8 cellular contexts compared by ENCODE assay signal in genomic region chr21:45074818-45075605, GRCh38. TPM values are rescaled to one million over a fixed set of nuclear protein-coding genes. Genes with fewer than 3 reads are reported as not detected.
DNase-seq lines count a peak whose midpoint lies in the region; ATAC-seq, FAIRE-seq and TF ChIP-seq lines count a peak whose summit lies in the region.

No MANE protein-coding gene starts in this region.

- H3K27me3 ChIP-seq in HepG2 (ENCODE audit: control insufficient read depth in 1 of 2, insufficient read depth in 2 of 2, low read length in 2 of 2) = peaks cover 0 to 1% of the 10 kb centered on the region in 2 experiments; a peak in 1 of 5 replicates

- H3K4me3 ChIP-seq in HepG2 (replicated peaks in 1 of 3; ENCODE audit: insufficient read depth in 1 of 3, low read depth in 2 of 3, low read length in 3 of 3) = peak overlapping the region; percentile 76 to 95 (median 94)

- ATAC-seq in HG02852 (IDR thresholded peaks at IDR 0.05; ENCODE audit: unreplicated experiment) (peak; percentile 32), HepG2 (peak; percentile 50), GM21576 (IDR thresholded peaks at IDR 0.05; ENCODE audit: unreplicated experiment) (no peak)
- peak; percentile 46 to 48 for ATAC-seq in stimulated activated naive B cell treated with anti-CD40 and anti-IgM and Interleukin-4, amounts not matched to agents 10 μg/mL and 1 μg/mL and 100 μg/mL, for 72 hours (replicated peaks)

- peaks cover 4% of the 10 kb centered on the region for H3K36me3 Mint-ChIP-seq in chondrocyte (ENCODE audit: low read depth)
- H3K36me3 Mint-ChIP-seq in stimulated activated naive B cell treated with anti-CD40 and anti-IgM and Interleukin-4, amounts not matched to agents 10 μg/mL and 1 μg/mL and 100 μg/mL, for 72 hours = peaks cover 2 to 23% of the 10 kb centered on the region in 2 donors

- peaks cover 40% of the 10 kb centered on the region for H3K4me1 Mint-ChIP-seq in chondrocyte (ENCODE audit: low read depth)
- H3K4me1 Mint-ChIP-seq in stimulated activated naive B cell treated with anti-CD40 and anti-IgM and Interleukin-4, amounts not matched to agents 10 μg/mL and 1 μg/mL and 100 μg/mL, for 72 hours = peaks cover 34 to 50% of the 10 kb centered on the region in 2 donors

- no peak for TF ChIP-seq EP300 in HepG2 (IDR thresholded peaks at IDR 0.05; ENCODE audit: low read depth in 2 of 2, low read length in 2 of 2)
- no peak for TF ChIP-seq EP300 in HepG2 (CRISPR knock-in tag; IDR thresholded peaks at IDR 0.05; ENCODE audit: borderline replicate concordance)

- no peak for FAIRE-seq in HepG2 (lab: Jason Lieb, UNC)

- no TSS peak for BruUV-seq in HepG2 (replicated peaks; lab: Mats Ljungman, UMichigan)

- CTCF ChIA-PET in HepG2 (lab: Yijun Ruan, JAX; ENCODE audit: low intra/inter-chr PET ratio, low total read pairs) = no interaction called here

- DNase-seq in ELF-1 (ENCODE audit: low read depth, low spot score) = peak; percentile 59
- DNase-seq in SK-N-DZ (ENCODE audit: low spot score) = peak; percentile 45
- no peak for DNase-seq in chondrocyte (ENCODE audit: low spot score)
- DNase-seq in HepG2 (ENCODE audit: low spot score) = no peak
- DNase-seq in stimulated activated naive B cell treated with anti-CD40 and anti-IgM and Interleukin-4, amounts not matched to agents 10 μg/mL and 1 μg/mL and 100 μg/mL, for 72 hours = peak; percentile 43
- DNase-seq in Ammon's horn (ENCODE audit: low spot score) = no peak

- H3K9ac ChIP-seq in HepG2 (ENCODE audit: insufficient read depth, low read depth, low read length) = peak overlapping the region; percentile 72

- no peaks in the 10 kb centered on the region for H3K9me3 ChIP-seq in HepG2 (ENCODE audit: low read length)

- in situ Hi-C loops in HepG2 (cut with HindIII; ENCODE audit: extremely low pct_ligation_motif_present, low pct_unique_long_range_greater_than_20kb) = loop anchor here (5.0 kb wide), 1 partner anchor 73 kb away; no protein-coding TSS in a partner anchor

- TF ChIP-seq POLR2A in HepG2 (IDR thresholded peaks at IDR 0.05; ENCODE audit: insufficient read depth in 1 of 2, low read depth in 2 of 2, low read length in 2 of 2) = no peak

- H4K20me1 ChIP-seq in HepG2 (ENCODE audit: insufficient read depth, low read length) = peaks cover 4% of the 10 kb centered on the region; the same call in 1 of the 2 replicates

- peaks cover 25% of the 10 kb centered on the region for H3K4me1 ChIP-seq in HepG2 (ENCODE audit: insufficient read depth, low read length)

- POLR2A ChIA-PET in HepG2 (lab: Yijun Ruan, JAX) = interaction anchor here (1.8 to 2.3 kb wide), 2 partner anchors 62 to 90 kb away, joined by 11 to 29 read pairs; no protein-coding TSS in a partner anchor

- H2AFZ ChIP-seq in HepG2 (ENCODE audit: low read length) = no peak overlapping the region

- TF ChIP-seq RAD21 in HepG2 (CRISPR knock-in tag; IDR thresholded peaks at IDR 0.05) = no peak

- no peaks in the 10 kb centered on the region for H3K9me3 Mint-ChIP-seq in chondrocyte (ENCODE audit: low read depth)
- no peaks in the 10 kb centered on the region for H3K9me3 Mint-ChIP-seq in stimulated activated naive B cell treated with anti-CD40 and anti-IgM and Interleukin-4, amounts not matched to agents 10 μg/mL and 1 μg/mL and 100 μg/mL, for 72 hours

- peak overlapping the region; percentile 90 for H3K4me2 ChIP-seq in HepG2 (ENCODE audit: low read depth, low read length)

- no peaks in the 10 kb centered on the region for H3K27me3 Mint-ChIP-seq in chondrocyte (ENCODE audit: low read depth)
- H3K27me3 Mint-ChIP-seq in stimulated activated naive B cell treated with anti-CD40 and anti-IgM and Interleukin-4, amounts not matched to agents 10 μg/mL and 1 μg/mL and 100 μg/mL, for 72 hours = no peaks in the 10 kb centered on the region

- intact Hi-C loops in HepG2 (cut with micrococcal nuclease; ENCODE audit: unreplicated experiment) = loop anchor here (10.0 kb wide), 1 partner anchor 60 kb away; no protein-coding TSS in a partner anchor

- no peaks in the 10 kb centered on the region for H3K36me3 ChIP-seq in HepG2 (replicated peaks in 1 of 2; ENCODE audit: control insufficient read depth in 1 of 2, insufficient read depth in 2 of 2, low read length in 2 of 2)

- H3K27ac Mint-ChIP-seq in chondrocyte (ENCODE audit: unreplicated experiment) = peak overlapping the region; percentile 47
- peak overlapping the region; percentile 91 for H3K27ac Mint-ChIP-seq in stimulated activated naive B cell treated with anti-CD40 and anti-IgM and Interleukin-4, amounts not matched to agents 10 μg/mL and 1 μg/mL and 100 μg/mL, for 72 hours

- peak overlapping the region; percentile 83 for H3K4me3 Mint-ChIP-seq in chondrocyte (ENCODE audit: unreplicated experiment)
- peak overlapping the region; percentile 86 to 89 for H3K4me3 Mint-ChIP-seq in stimulated activated naive B cell treated with anti-CD40 and anti-IgM and Interleukin-4, amounts not matched to agents 10 μg/mL and 1 μg/mL and 100 μg/mL, for 72 hours

- peak overlapping the region; percentile 36 for H3K27ac ChIP-seq in HepG2 (ENCODE audit: extremely low read length, insufficient read depth, low read length)

- peak; percentile 6 for TF ChIP-seq CTCF in chondrocyte (IDR thresholded peaks at IDR 0.05)
- peak; percentile 15; the same call in 1 of the 2 replicates for TF ChIP-seq CTCF in HepG2 (CRISPR knock-in tag; IDR thresholded peaks at IDR 0.05)

- WGBS in HepG2 (ENCODE audit: low lambda C conversion rate) = 2% methylated on average over 28 of the region's 99 CpGs

- H3K79me2 ChIP-seq in HepG2 (ENCODE audit: insufficient read depth, low read length) = peaks cover 11% of the 10 kb centered on the region

TF ChIP-seq in HepG2, 621 proteins besides CTCF, POLR2A, EP300 and RAD21 (continues in another document):
- no peak for TF ChIP-seq SETDB1 (CRISPR knock-in tag; IDR thresholded peaks at IDR 0.05; ENCODE audit: borderline replicate concordance)
- no peak for TF ChIP-seq XRCC5 (optimal IDR thresholded peaks at IDR 0.05; ENCODE audit: low read length)
- TF ChIP-seq HES4 (CRISPR knock-in tag; IDR thresholded peaks at IDR 0.05; ENCODE audit: borderline replicate concordance) = peak; percentile 68
- no peak for TF ChIP-seq ZFP1 (CRISPR knock-in tag; IDR thresholded peaks at IDR 0.05)
- TF ChIP-seq IRF1 (CRISPR knock-in tag; IDR thresholded peaks at IDR 0.05; ENCODE audit: low read depth) = no peak
- TF ChIP-seq, protein P1, sequence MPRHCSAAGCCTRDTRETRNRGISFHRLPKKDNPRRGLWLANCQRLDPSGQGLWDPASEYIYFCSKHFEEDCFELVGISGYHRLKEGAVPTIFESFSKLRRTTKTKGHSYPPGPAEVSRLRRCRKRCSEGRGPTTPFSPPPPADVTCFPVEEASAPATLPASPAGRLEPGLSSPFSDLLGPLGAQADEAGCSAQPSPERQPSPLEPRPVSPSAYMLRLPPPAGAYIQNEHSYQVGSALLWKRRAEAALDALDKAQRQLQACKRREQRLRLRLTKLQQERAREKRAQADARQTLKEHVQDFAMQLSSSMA (CRISPR knock-in tag; IDR thresholded peaks at IDR 0.05) = no peak
- TF ChIP-seq CREBL2 (CRISPR knock-in tag; IDR thresholded peaks at IDR 0.05; ENCODE audit: borderline replicate concordance) = no peak
- no peak for TF ChIP-seq ARID2 (CRISPR knock-in tag; IDR thresholded peaks at IDR 0.05; ENCODE audit: borderline replicate concordance)
- TF ChIP-seq KDM3A (CRISPR knock-in tag; IDR thresholded peaks at IDR 0.05; ENCODE audit: low read depth) = peak; percentile 24; the same call in 1 of the 2 replicates
- no peak for TF ChIP-seq KLF6 (CRISPR knock-in tag; IDR thresholded peaks at IDR 0.05)
- peak; percentile 59 for TF ChIP-seq HNRNPH1 (optimal IDR thresholded peaks at IDR 0.05; ENCODE audit: low read depth, low read length)
- no peak; the same call in 1 of the 2 replicates for TF ChIP-seq CBFB (CRISPR knock-in tag; IDR thresholded peaks at IDR 0.05)
- no peak for TF ChIP-seq ZNF660 (CRISPR knock-in tag; IDR thresholded peaks at IDR 0.05; ENCODE audit: borderline replicate concordance, low read depth)
- TF ChIP-seq CCAR2 (optimal IDR thresholded peaks at IDR 0.05; ENCODE audit: low read depth, low read length) = no peak

RNA-seq across cellular contexts. Expression of gene ADARB1, which starts 0.6 kb away (rescaled TPM):
- polyA plus RNA-seq in SK-N-DZ (2014; cell fraction: cytosol; rRNA removed) = 2.5 and 3.1 TPM in 2 replicates
- polyA plus RNA-seq in SK-N-DZ (2014; cell fraction: nucleus; rRNA removed) = 7.2 and 12.7 TPM in 2 replicates
- 53.8 to 92.8 TPM (median 89.5 TPM) in 3 replicates for total RNA-seq in chondrocyte
- total RNA-seq in HepG2 (2016; rRNA removed; fragmentation: Illumina TruSeq; extraction: Trizol) = 9.2 and 10.0 TPM in 2 replicates
- 28.7 and 30.2 TPM in 2 replicates for total RNA-seq in HepG2 (2016; cell fraction: cytosol; rRNA removed; fragmentation: Illumina TruSeq; extraction: Trizol; ENCODE audit: low read depth)
- 7.9 and 11.7 TPM in 2 replicates for total RNA-seq in HepG2 (2016; cell fraction: insoluble cytoplasmic fraction; rRNA removed; fragmentation: Illumina TruSeq; extraction: Trizol)
- 20.0 and 20.9 TPM in 2 replicates for total RNA-seq in HepG2 (2016; cell fraction: membrane; rRNA removed; fragmentation: Illumina TruSeq; extraction: Trizol)
- total RNA-seq in HepG2 (2016; cell fraction: nucleus; rRNA removed; fragmentation: Illumina TruSeq; extraction: Trizol) = 8.5 and 10.4 TPM in 2 replicates
- polyA plus RNA-seq in HepG2 (2011; rRNA removed) = 6.6 and 7.1 TPM in 2 replicates
- polyA plus RNA-seq in HepG2 (2011; cell fraction: cytosol; rRNA removed) = 4.2 and 4.4 TPM in 2 replicates
- polyA plus RNA-seq in HepG2 (2011; cell fraction: nucleus; rRNA removed) = 22.2 and 26.9 TPM in 2 replicates
- polyA plus RNA-seq in HepG2 (2012) = 5.3 and 7.8 TPM in 2 replicates
- 5.5 and 7.0 TPM in 2 replicates for polyA plus RNA-seq in HepG2 (2016; cell fraction: cytosol; fragmentation: Illumina TruSeq; extraction: Trizol; ENCODE audit: low read depth)
- polyA plus RNA-seq in HepG2 (2016; cell fraction: insoluble cytoplasmic fraction; fragmentation: Illumina TruSeq; extraction: Trizol; ENCODE audit: low read depth) = 6.8 and 8.6 TPM in 2 replicates
- 6.8 and 9.8 TPM in 2 replicates for polyA plus RNA-seq in HepG2 (2016; cell fraction: membrane; fragmentation: Illumina TruSeq; extraction: Trizol; ENCODE audit: low read depth)
- polyA plus RNA-seq in HepG2 (2016; cell fraction: nucleus; fragmentation: Illumina TruSeq; extraction: Trizol; ENCODE audit: insufficient read depth, low read depth) = 23.5 and 27.1 TPM in 2 replicates
- 15.4 and 123 TPM in 2 replicates for polyA minus RNA-seq in HepG2 (2011; rRNA and poly(A)+ RNA removed; ENCODE audit: low replicate concordance)
- polyA minus RNA-seq in HepG2 (2011; cell fraction: cytosol; rRNA and poly(A)+ RNA removed) = 7.9 and 8.5 TPM in 2 replicates
- 16.2 and 17.0 TPM in 2 replicates for polyA minus RNA-seq in HepG2 (2011; cell fraction: nucleus; rRNA and poly(A)+ RNA removed)

Comparison
In these comparisons a context has a peak if more than half of its experiments do, and no peak if none do; other contexts are left out.
1. DNase-seq: peak in ELF-1 (single experiment), SK-N-DZ (single experiment) and stimulated activated naive B cell treated with anti-CD40 and anti-IgM and Interleukin-4, amounts not matched to agents 10 μg/mL and 1 μg/mL and 100 μg/mL, for 72 hours (single experiment); none in chondrocyte (single experiment), HepG2 (single experiment) and Ammon's horn (single experiment).